In the genomic region with DNA sequence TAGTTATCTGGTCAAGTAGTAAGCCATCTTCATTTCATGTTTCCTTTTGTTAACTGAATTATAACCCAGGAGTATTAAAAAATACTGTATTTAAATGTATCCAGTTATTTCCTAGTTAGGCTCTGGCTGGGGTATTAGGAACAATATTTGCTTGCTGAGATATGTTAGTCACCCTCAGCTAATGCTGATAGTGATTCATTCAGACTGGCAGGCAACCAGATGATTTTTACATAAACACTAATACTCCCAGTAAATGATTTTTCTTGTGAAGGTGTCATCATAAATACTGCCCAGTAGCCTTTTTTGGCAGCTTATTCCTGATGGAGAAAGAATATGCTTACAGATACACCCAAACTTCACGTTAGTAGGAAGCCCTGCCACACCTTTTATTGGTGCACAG, we compare ENCODE assay signal across 8 cellular contexts. TPM values are rescaled to one million over a fixed set of nuclear protein-coding genes. Genes with fewer than 3 reads are reported as not detected.
DNase-seq lines count a peak whose midpoint lies in the region; TF ChIP-seq lines count a peak whose summit lies in the region.

No MANE protein-coding gene starts in this region.

- 11% methylated on average over 1 of the region's 1 CpG for WGBS in prostate gland

- intact Hi-C loops in left ventricle myocardium inferior (cut with micrococcal nuclease), result loop anchor here (2.0 kb wide), 1 partner anchor 16 kb away; no protein-coding TSS in a partner anchor
- intact Hi-C loops in prostate gland (cut with DNase I), result no loop called here

- peaks cover 79% of the 10 kb centered on the region for H3K4me1 ChIP-seq in left ventricle myocardium inferior
- no peaks in the 10 kb centered on the region for H3K4me1 ChIP-seq in prostate gland (replicated peaks)

- H3K27me3 ChIP-seq in left ventricle myocardium inferior (ENCODE audit: low read depth) (no peaks in the 10 kb centered on the region), prostate gland (replicated peaks; ENCODE audit: insufficient read depth) (no peaks in the 10 kb centered on the region)

- no peak for TF ChIP-seq CTCF in left ventricle myocardium inferior (IDR thresholded peaks at IDR 0.05; ENCODE audit: borderline replicate concordance)
- no peak for TF ChIP-seq CTCF in prostate gland (IDR thresholded peaks at IDR 0.05)

- DNase-seq in HPDE6-E6E7 (ENCODE audit: extremely low spot score) (peak; percentile 76), astrocyte of the hippocampus (ENCODE audit: low read depth, low spot score) (peak; percentile 81), left ventricle myocardium inferior (no peak), NCI-H345 (lab: John Stamatoyannopoulos, UW) (no peak), prostate gland (ENCODE audit: low spot score) (no peak), RPMI8226 (no peak)
- no peak for DNase-seq in stimulated activated CD4-positive, alpha-beta T cell treated with anti-CD3 and anti-CD28 coated beads, Interleukin-12 subunit alpha, Interleukin-12 subunit beta, amount 100 ng/mL, for 4 hours

- no peak overlapping the region for H3K4me3 ChIP-seq in left ventricle myocardium inferior
- H3K4me3 ChIP-seq in prostate gland, result no peak overlapping the region

- H3K36me3 ChIP-seq in left ventricle myocardium inferior (peaks cover 32% of the 10 kb centered on the region), prostate gland (no peaks in the 10 kb centered on the region)

- H3K27ac ChIP-seq in left ventricle myocardium inferior (replicated peaks) (peak overlapping the region; percentile 70), temporal lobe (ENCODE audit: low read depth, low read length) (peak overlapping the region; percentile 36), prostate gland (no peak overlapping the region)

- no peak for TF ChIP-seq POLR2A in prostate gland (IDR thresholded peaks at IDR 0.05)

- no peaks in the 10 kb centered on the region for H3K9me3 ChIP-seq in left ventricle myocardium inferior (replicated peaks)
- H3K9me3 ChIP-seq in prostate gland, result no peaks in the 10 kb centered on the region

RNA-seq across cellular contexts. Expression of gene YWHAH, which starts 8.1 kb away (rescaled TPM):
- total RNA-seq in left ventricle myocardium inferior (67.2 TPM), temporal lobe (175 TPM), prostate gland (10 to 100 TPM; 41.9 to 62.4 TPM)

Comparison
In these comparisons a context has a peak if more than half of its experiments do, and no peak if none do; other contexts are left out.
1. DNase-seq: peak in HPDE6-E6E7 (single experiment) and astrocyte of the hippocampus (single experiment); none in left ventricle myocardium inferior (single experiment), NCI-H345 (single experiment), prostate gland (single experiment), RPMI8226 (single experiment) and stimulated activated CD4-positive, alpha-beta T cell treated with anti-CD3 and anti-CD28 coated beads, Interleukin-12 subunit alpha, Interleukin-12 subunit beta, amount 100 ng/mL, for 4 hours (single experiment).
2. H3K27ac ChIP-seq: peak in left ventricle myocardium inferior (single experiment) and temporal lobe (single experiment); none in prostate gland (0 of 2).